Comparison of ENCODE assay signal across 8 cellular contexts in the genomic region with DNA sequence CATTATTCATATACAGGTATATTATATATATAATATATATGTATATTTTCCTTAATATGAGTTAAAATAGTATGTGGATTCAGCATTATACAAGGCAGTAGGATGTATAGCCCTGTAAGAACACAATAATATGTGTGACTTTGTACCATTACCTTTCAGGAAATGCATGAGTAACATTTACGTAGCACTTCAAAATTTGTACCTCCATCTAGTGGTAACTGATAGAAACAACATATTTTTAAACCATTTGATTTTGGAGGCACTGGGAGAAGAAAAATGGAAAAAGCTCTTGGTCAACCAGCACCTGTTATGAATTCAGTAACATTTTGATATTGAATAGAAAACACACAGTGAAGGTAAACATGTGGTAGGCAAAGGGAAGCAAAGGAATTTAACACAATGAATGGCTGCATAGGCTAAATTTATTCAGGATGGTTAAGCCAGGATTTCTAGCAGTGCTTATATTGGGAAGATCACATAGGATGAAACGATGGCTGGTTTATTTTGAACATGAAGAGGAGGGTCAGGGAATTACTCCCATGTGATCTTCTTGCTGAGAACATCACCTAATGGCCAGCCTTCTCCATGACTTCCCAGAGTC.
DNase-seq lines count a peak whose midpoint lies in the region; ATAC-seq and TF ChIP-seq lines count a peak whose summit lies in the region.

No MANE protein-coding gene starts in this region.

- H3K9me3 Mint-ChIP-seq in mesothelial cell of epicardium = no peaks in the 10 kb centered on the region

- H2AFZ ChIP-seq in mammary epithelial cell (ENCODE audit: low read depth, low read length) = no peak overlapping the region

- whole genome bisulfite sequencing in mammary epithelial cell (ENCODE audit: low coverage, missing lambda C conversion rate) = 17% methylated on average over 2 of the region's 2 CpGs

- peak; percentile 16 for DNase-seq in COLO829 (ENCODE audit: low spot score)
- DNase-seq in NCI-H1417 treated with DMSO at 0.1 percent for 48 hours (lab: John Stamatoyannopoulos, UW) = peak; percentile 54
- DNase-seq in mammary epithelial cell = peak; percentile 28
- no peak for DNase-seq in mesothelial cell of epicardium (ENCODE audit: low spot score in 2 of 2, unreplicated experiment in 2 of 2)
- DNase-seq in activated CD4-positive, CD25-positive, alpha-beta regulatory T cell (lab: John Stamatoyannopoulos, UW) = no peak
- DNase-seq in stimulated activated CD4-positive, alpha-beta T cell treated with anti-CD3 and anti-CD28 coated beads, Interleukin-4, amount 100 ng/mL, for 4 hours = no peak

- no peaks in the 10 kb centered on the region for H3K4me1 ChIP-seq in mammary epithelial cell (ENCODE audit: insufficient read depth, low read length)

- no peaks in the 10 kb centered on the region for H3K79me2 ChIP-seq in mammary epithelial cell (ENCODE audit: insufficient read depth, low read length)

- H3K27ac Mint-ChIP-seq in mesothelial cell of epicardium = no peak overlapping the region

- H3K9me3 ChIP-seq in mammary epithelial cell (replicated peaks; ENCODE audit: insufficient read depth, low read length) = no peaks in the 10 kb centered on the region

- H3K9ac ChIP-seq in mammary epithelial cell (ENCODE audit: insufficient read depth, low read length) = no peak overlapping the region

- no peaks in the 10 kb centered on the region for H3K27me3 ChIP-seq in mammary epithelial cell (ENCODE audit: insufficient read depth, low read length)

- ATAC-seq in GM19043 (IDR thresholded peaks at IDR 0.05; ENCODE audit: low read depth, unreplicated experiment) = peak; percentile 49
- ATAC-seq in GM18505 (IDR thresholded peaks at IDR 0.05; ENCODE audit: unreplicated experiment) = no peak

- H3K27ac ChIP-seq in mammary epithelial cell (ENCODE audit: insufficient read depth, low read depth, low read length) = no peak overlapping the region

- H3K36me3 Mint-ChIP-seq in mesothelial cell of epicardium = no peaks in the 10 kb centered on the region

- in situ Hi-C loops in mammary epithelial cell (cut with MboI; ENCODE audit: low sequenced_read_pairs in 2 of 2) = no loop called here

- no peak overlapping the region for H3K4me3 ChIP-seq in mammary epithelial cell (replicated peaks in 1 of 3; ENCODE audit: insufficient read depth in 1 of 3, low read depth in 2 of 3, low read length in 3 of 3)

- intact Hi-C loops in mammary epithelial cell (cut with micrococcal nuclease) = loop anchor here (1.0 to 10.0 kb wide), 5 partner anchors 77 to 746 kb away; partner anchors contain the start of gene CCDC85A

- H3K4me1 Mint-ChIP-seq in mesothelial cell of epicardium = peaks cover 2% of the 10 kb centered on the region

- CTCF ChIA-PET in mammary epithelial cell (lab: Charles Lee; ENCODE audit: low non-redundant PET) = interaction anchor here (0.6 to 1.5 kb wide), 2 partner anchors 74 to 566 kb away, joined by 3 to 4 read pairs; partner anchors contain the start of gene CCDC85A

- dilution Hi-C loops in mammary epithelial cell (cut with HindIII; ENCODE audit: low sequenced_read_pairs) = no loop called here

- peaks cover 20% of the 10 kb centered on the region for H3K27me3 Mint-ChIP-seq in mesothelial cell of epicardium (ENCODE audit: low read depth)

- H4K20me1 ChIP-seq in mammary epithelial cell (ENCODE audit: insufficient read depth, low read length) = no peaks in the 10 kb centered on the region

- no peak for TF ChIP-seq POLR2A in GM18505 (IDR thresholded peaks at IDR 0.05; ENCODE audit: borderline replicate concordance, extremely low read depth, insufficient read depth, insufficient read length)

- H3K4me3 Mint-ChIP-seq in mesothelial cell of epicardium = no peak overlapping the region

- peak; percentile 56 to 60 for TF ChIP-seq CTCF in mammary epithelial cell (conservative IDR thresholded peaks at IDR 0.05 in 1 of 2, IDR thresholded peaks at IDR 0.05 in 1 of 2; ENCODE audit: extremely low read depth in 1 of 2, insufficient read depth in 1 of 2, low read depth in 1 of 2, low read length in 2 of 2)
- peak; percentile 67 for TF ChIP-seq CTCF in mesothelial cell of epicardium (IDR thresholded peaks at IDR 0.05; ENCODE audit: unreplicated experiment)

- no peak overlapping the region for H3K4me2 ChIP-seq in mammary epithelial cell (ENCODE audit: insufficient read depth, low read depth, low read length)

- no TSS peak for BruUV-seq in mammary epithelial cell (replicated peaks; lab: Mats Ljungman, UMichigan)

- no peaks in the 10 kb centered on the region for H3K36me3 ChIP-seq in mammary epithelial cell (ENCODE audit: insufficient read depth, low read length)

Comparison
In these comparisons a context has a peak if more than half of its experiments do, and no peak if none do; other contexts are left out.
1. DNase-seq: peak in COLO829 (single experiment), NCI-H1417 treated with DMSO at 0.1 percent for 48 hours (single experiment) and mammary epithelial cell (single experiment); none in mesothelial cell of epicardium (0 of 2), activated CD4-positive, CD25-positive, alpha-beta regulatory T cell (0 of 4) and stimulated activated CD4-positive, alpha-beta T cell treated with anti-CD3 and anti-CD28 coated beads, Interleukin-4, amount 100 ng/mL, for 4 hours (0 of 2).